In the genomic region with DNA sequence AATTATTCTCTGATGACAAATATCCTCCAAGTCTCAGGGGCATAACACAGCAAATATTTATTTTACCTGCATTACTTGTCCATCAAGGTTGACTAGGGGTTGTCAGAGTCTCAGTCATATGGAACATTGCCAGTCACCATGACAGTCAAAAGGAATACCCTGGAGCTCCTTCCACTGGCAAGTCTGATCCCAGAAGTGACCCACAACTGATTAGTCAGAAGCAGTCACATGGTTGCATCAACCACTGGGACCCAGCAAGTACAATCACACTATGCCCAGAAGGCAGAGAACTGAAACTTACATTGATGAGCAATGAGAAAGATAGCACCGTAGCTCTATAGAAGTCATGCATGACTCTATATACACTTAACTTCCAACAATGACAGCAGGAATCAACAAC, we compare ENCODE assay signal across 15 cellular contexts. TPM values are rescaled to one million over a fixed set of nuclear protein-coding genes. Genes with fewer than 3 reads are reported as not detected.
A peak's percentile ranks its signal among the peaks of the same experiment; 100 is the strongest.
DNase-seq lines count a peak whose midpoint lies in the region; ATAC-seq, FAIRE-seq and TF ChIP-seq lines count a peak whose summit lies in the region.
"Had no signal": no experiment of that assay in that cellular context is flagged by ENCODE, and none has a peak within 500 bp of the region (broad histone marks: within the 10 kb centered on the region; RNA-seq: fewer than 3 reads in every experiment).

No MANE protein-coding gene starts in this region.

- no peak overlapping the region for H3K4me3 Mint-ChIP-seq in Calu3 (ENCODE audit: low read depth, unreplicated experiment)
- H3K4me3 Mint-ChIP-seq in endothelial cell (ENCODE audit: unreplicated experiment): no peak overlapping the region
- H3K4me3 Mint-ChIP-seq: activated CD4-positive, alpha-beta memory T cell treated with anti-CD3 and anti-CD28 coated beads, Interleukin-2, amount 10 ng/mL, durations not matched to agents 7 days and 5 days; memory B cell had no signal

- no peak for TF ChIP-seq POLR2A in H1 (IDR thresholded peaks at IDR 0.05; ENCODE audit: control extremely low read depth in 1 of 2, low read depth in 2 of 2, low read length in 2 of 2)
- TF ChIP-seq POLR2A in spleen (IDR thresholded peaks at IDR 0.05): no peak

- H3K4me1 ChIP-seq in H1 (replicated peaks in 1 of 4; ENCODE audit: control insufficient read depth in 3 of 4, insufficient read depth in 4 of 4, low read length in 3 of 4): no peaks in the 10 kb centered on the region
- no peaks in the 10 kb centered on the region for H3K4me1 ChIP-seq in spleen
- H3K4me1 ChIP-seq: ascending aorta had no signal

- no peak overlapping the region for H4K91ac ChIP-seq in H1 (replicated peaks; ENCODE audit: insufficient read length, low read length)

- H3K36me3 ChIP-seq in H1 (ENCODE audit: control insufficient read depth in 2 of 4, insufficient read depth in 4 of 4, low read length in 3 of 4) (no peaks in the 10 kb centered on the region), spleen (no peaks in the 10 kb centered on the region)
- H3K36me3 ChIP-seq: ascending aorta, SJSA1 had no signal

- no peak overlapping the region for H3K56ac ChIP-seq in H1 (replicated peaks; ENCODE audit: insufficient read length, low read depth, low read length)

- H3K18ac ChIP-seq in H1 (ENCODE audit: extremely low read depth, low read length): no peak overlapping the region

- H3K23me2 ChIP-seq in H1 (ENCODE audit: low read depth, low read length): no peaks in the 10 kb centered on the region

- no peak overlapping the region for H2BK20ac ChIP-seq in H1 (ENCODE audit: low read length)

- H3K9ac ChIP-seq in H1 (replicated peaks in 1 of 4; ENCODE audit: extremely low read depth in 1 of 4, low read depth in 3 of 4, low read length in 3 of 4): no peak overlapping the region

- no peak for TF ChIP-seq EP300 in H1 (IDR thresholded peaks at IDR 0.05; ENCODE audit: borderline replicate concordance in 1 of 2, low read depth in 2 of 2, low read length in 2 of 2)

- intact Hi-C loops in Calu3 (cut with micrococcal nuclease; ENCODE audit: unreplicated experiment) (loop anchor here (5.0 kb wide), 1 partner anchor 39 kb away; no protein-coding TSS in a partner anchor), spleen (cut with DNase I; ENCODE audit: low total_unique reads) (no loop called here)

- 100% methylated on average over 1 of the region's 1 CpG; no CpG with 5 or more reads in 1 of the 2 experiments for WGBS in H1 (ENCODE audit: extremely low coverage in 1 of 2, insufficient coverage in 1 of 2, insufficient read length in 1 of 2, insufficient replicate concordance in 2 of 2, low coverage in 1 of 2, low lambda C conversion rate in 2 of 2, missing lambda C conversion rate in 1 of 2), 2 experiments
- 52 to 100% (median 76%) methylated on average over 1 of the region's 1 CpG for WGBS in spleen, 5 donors

- H4K8ac ChIP-seq in H1 (ENCODE audit: extremely low read depth, insufficient read depth, low read length): no peak overlapping the region

- H3K27me3 ChIP-seq in H1 (replicated peaks in 1 of 4; ENCODE audit: control insufficient read depth in 3 of 4, extremely low read depth in 1 of 4, insufficient read depth in 3 of 4, low read length in 3 of 4) (no peaks in the 10 kb centered on the region), spleen (replicated peaks in 1 of 7) (no peaks in the 10 kb centered on the region)
- H3K27me3 ChIP-seq: ascending aorta, SJSA1 had no signal

- H2BK5ac ChIP-seq in H1 (ENCODE audit: low read depth, low read length): no peak overlapping the region

- H2BK120ac ChIP-seq in H1 (replicated peaks; ENCODE audit: low read depth, low read length): no peak overlapping the region

- no peak overlapping the region for H3K4me3 ChIP-seq in H1 (ENCODE audit: extremely low read depth in 1 of 4, insufficient read depth in 2 of 4, low read depth in 3 of 4, low read length in 4 of 4)
- H3K4me3 ChIP-seq in spleen: no peak overlapping the region
- H3K4me3 ChIP-seq: ascending aorta, SJSA1 had no signal

- no peak overlapping the region for H2AK5ac ChIP-seq in H1 (ENCODE audit: low read depth, low read length)

- H2BK12ac ChIP-seq in H1 (ENCODE audit: low read depth, low read length): no peak overlapping the region

- H3K27ac Mint-ChIP-seq in Calu3 (ENCODE audit: unreplicated experiment): peak overlapping the region; percentile 51
- H3K27ac Mint-ChIP-seq in endothelial cell (ENCODE audit: unreplicated experiment): no peak overlapping the region
- H3K27ac Mint-ChIP-seq: activated CD4-positive, alpha-beta memory T cell treated with anti-CD3 and anti-CD28 coated beads, Interleukin-2, amount 10 ng/mL, durations not matched to agents 7 days and 5 days; memory B cell had no signal

- H3K4me1 Mint-ChIP-seq in Calu3 (ENCODE audit: low read depth, unreplicated experiment) (peaks cover 21% of the 10 kb centered on the region), endothelial cell (ENCODE audit: unreplicated experiment) (peaks cover 3% of the 10 kb centered on the region)
- H3K4me1 Mint-ChIP-seq: activated CD4-positive, alpha-beta memory T cell treated with anti-CD3 and anti-CD28 coated beads, Interleukin-2, amount 10 ng/mL, durations not matched to agents 7 days and 5 days; memory B cell had no signal

- H3K23ac ChIP-seq in H1 (ENCODE audit: insufficient read length): no peak overlapping the region

- TF ChIP-seq CTCF in Calu3 (IDR thresholded peaks at IDR 0.05; ENCODE audit: unreplicated experiment): no peak
- TF ChIP-seq CTCF in H1 (IDR thresholded peaks at IDR 0.05; ENCODE audit: control extremely low read depth in 1 of 3, insufficient read depth in 1 of 3, low read depth in 1 of 3, low read length in 3 of 3): no peak
- no peak for TF ChIP-seq CTCF in endothelial cell (IDR thresholded peaks at IDR 0.05; ENCODE audit: unreplicated experiment)
- no peak for TF ChIP-seq CTCF in spleen (IDR thresholded peaks at IDR 0.05 in 8 of 11, conservative IDR thresholded peaks at IDR 0.05 in 3 of 11)

- TF ChIP-seq RAD21 in H1 (IDR thresholded peaks at IDR 0.05 in 1 of 2, conservative IDR thresholded peaks at IDR 0.05 in 1 of 2; ENCODE audit: low read depth in 2 of 2, low read length in 2 of 2): no peak

- H3K4ac ChIP-seq in H1 (replicated peaks; ENCODE audit: insufficient read length, low read depth, low read length): no peak overlapping the region

- H2BK15ac ChIP-seq in H1 (ENCODE audit: low read length): no peak overlapping the region

- no peaks in the 10 kb centered on the region for H3K79me1 ChIP-seq in H1 (ENCODE audit: low read depth, low read length)

- no peaks in the 10 kb centered on the region for H3K27me3 Mint-ChIP-seq in Calu3 (ENCODE audit: unreplicated experiment)
- H3K27me3 Mint-ChIP-seq in endothelial cell (ENCODE audit: unreplicated experiment): peaks cover 3% of the 10 kb centered on the region
- H3K27me3 Mint-ChIP-seq: activated CD4-positive, alpha-beta memory T cell treated with anti-CD3 and anti-CD28 coated beads, Interleukin-2, amount 10 ng/mL, durations not matched to agents 7 days and 5 days had no signal

- no peak overlapping the region for H3K14ac ChIP-seq in H1 (ENCODE audit: insufficient read length)

- CTCF ChIA-PET in Calu3 (lab: Charles Lee) (interaction anchor here (0.6 to 1.3 kb wide), 3 partner anchors 17 to 47 kb away, joined by 3 to 6 read pairs (median 3); no protein-coding TSS in a partner anchor), H1 (lab: Charles Lee; ENCODE audit: partially characterized antibody) (interaction anchor here (0.6 to 1.6 kb wide), 5 partner anchors 18 to 226 kb away, joined by 3 to 4 read pairs (median 3); no protein-coding TSS in a partner anchor)

- DNase-seq in Calu3: peak; percentile 52
- DNase-seq in HT1080 (ENCODE audit: low read depth): peak; percentile 82
- DNase-seq in H1 (ENCODE audit: low read depth in 1 of 2, low spot score in 2 of 2): no peak
- no peak for DNase-seq in cerebellar cortex (ENCODE audit: low spot score)
- DNase-seq in endothelial cell (ENCODE audit: low spot score): no peak
- no peak for DNase-seq in germinal center (ENCODE audit: low spot score)
- DNase-seq in spleen: no peak
- DNase-seq: activated CD4-positive, alpha-beta memory T cell treated with anti-CD3 and anti-CD28 coated beads, Interleukin-2, amount 10 ng/mL, durations not matched to agents 7 days and 5 days; C1 segment of cervical spinal cord; NCI-H1092 treated with DMSO at 0.1 percent for 48 hours; right cardiac atrium had no signal

- H3K9me3 Mint-ChIP-seq in Calu3 (ENCODE audit: low read depth, unreplicated experiment) (peaks cover 8% of the 10 kb centered on the region), endothelial cell (ENCODE audit: unreplicated experiment) (no peaks in the 10 kb centered on the region)

- H3K9me3 ChIP-seq in H1 (ENCODE audit: insufficient read depth in 2 of 2, low read depth in 1 of 2, low read length in 1 of 2) (no peaks in the 10 kb centered on the region), spleen (peaks cover 5 to 33% (median 29%) of the 10 kb centered on the region in 8 donors)
- H3K9me3 ChIP-seq: SJSA1 had no signal

- POLR2A ChIA-PET in H1 (lab: Charles Lee; ENCODE audit: partially characterized antibody): no interaction called here

- ATAC-seq in GM21619 (IDR thresholded peaks at IDR 0.05; ENCODE audit: unreplicated experiment): peak; percentile 89
- ATAC-seq: right cardiac atrium had no signal

- H3K36me3 Mint-ChIP-seq in Calu3 (ENCODE audit: insufficient read depth, unreplicated experiment) (no peaks in the 10 kb centered on the region), endothelial cell (ENCODE audit: low read depth, unreplicated experiment) (no peaks in the 10 kb centered on the region)
- H3K36me3 Mint-ChIP-seq: memory B cell had no signal

- H4K20me1 ChIP-seq in H1 (replicated peaks in 1 of 2; ENCODE audit: control insufficient read depth in 1 of 2, insufficient read depth in 2 of 2, low read length in 2 of 2): no peaks in the 10 kb centered on the region

- H2AFZ ChIP-seq in H1 (ENCODE audit: low read length): no peak overlapping the region

- H3K4me2 ChIP-seq in H1 (ENCODE audit: insufficient read depth in 1 of 2, low read depth in 2 of 2, low read length in 2 of 2): no peak overlapping the region

- no peak overlapping the region for H3K27ac ChIP-seq in H1 (ENCODE audit: low read depth, low read length)
- no peak overlapping the region for H3K27ac ChIP-seq in spleen
- H3K27ac ChIP-seq: ascending aorta, SJSA1 had no signal

- no peaks in the 10 kb centered on the region for H3K79me2 ChIP-seq in H1 (ENCODE audit: control insufficient read depth in 1 of 2, insufficient read depth in 2 of 2, low read length in 2 of 2)

- peak; percentile 13 for FAIRE-seq in H1 (lab: Jason Lieb, UNC)

- H4K5ac ChIP-seq in H1 (ENCODE audit: insufficient read length, low read depth, low read length): no peak overlapping the region

- BruUV-seq in Calu3 (replicated peaks; lab: Mats Ljungman, UMichigan): no TSS peak

RNA-seq across cellular contexts. Expression of a gene that starts 41.9 kb away (rescaled TPM):
- total RNA-seq in Calu3 (2022) (26.2 and 33.7 TPM in 2 replicates), endothelial cell (ENCODE audit: unreplicated experiment) (1.6 TPM), spleen (10 to 100 TPM in 6 of 7 donors, 1 to 10 TPM in 1; 8.6 to 28.8 (median 17.0) TPM)
- total RNA-seq in HT1080 (2014; rRNA removed; shearing (Covaris generic)): 0.07 TPM in 1 of 2 replicates, not detected in the other
- 0.18 and 0.53 TPM in 2 replicates for polyA plus RNA-seq in HT1080 (2015; cell fraction: cytosol; rRNA removed)
- 0.45 TPM in 1 of 2 replicates, not detected in the other for polyA plus RNA-seq in HT1080 (2015; cell fraction: nucleus; rRNA removed)
- 4.9 and 5.5 TPM in 2 replicates for total RNA-seq in H1 (2021; fragmentation: NEBNext Ultra II Directional; extraction: Animal tissue kit (Norgen Biotek cat#: 25700))
- polyA plus RNA-seq in H1 (2011; rRNA removed) (4.9 and 10.4 TPM in 2 replicates), spleen (10 to 100 TPM in 1 of 3 donors, 1 to 10 TPM in 2; 4.0 to 13.8 (median 9.6) TPM)
- 3.9 TPM for polyA plus RNA-seq in H1 (2011; cell fraction: cytosol; rRNA removed)
- 5.6 TPM for polyA plus RNA-seq in H1 (2011; cell fraction: nucleus; rRNA removed)
- polyA plus RNA-seq in H1 (2012, experiment 1 of 2): 6.3 to 13.6 TPM (median 10.4 TPM) in 4 replicates
- polyA plus RNA-seq in H1 (2012, experiment 2 of 2): 6.9 TPM
- 14.2 TPM for polyA plus RNA-seq in H1 (2013, experiment 1 of 2)
- 15.8 TPM for polyA plus RNA-seq in H1 (2013, experiment 2 of 2)
- 0.78 and 1.5 TPM in 2 replicates for polyA minus RNA-seq in H1 (2011; rRNA and poly(A)+ RNA removed)
- 4.7 TPM for polyA minus RNA-seq in H1 (2011; cell fraction: cytosol; rRNA and poly(A)+ RNA removed)
- 3.3 TPM for polyA minus RNA-seq in H1 (2011; cell fraction: nucleus; rRNA and poly(A)+ RNA removed)
- total RNA-seq: activated CD4-positive, alpha-beta memory T cell treated with anti-CD3 and anti-CD28 coated beads, Interleukin-2, amount 10 ng/mL, durations not matched to agents 7 days and 5 days had no signal

Comparison
In these comparisons a context has a peak if more than half of its experiments do, and no peak if none do; other contexts are left out.
1. DNase-seq: peak in Calu3 (single experiment) and HT1080 (single experiment); none in H1 (0 of 2), cerebellar cortex (single experiment), endothelial cell (single experiment), germinal center (single experiment) and spleen (single experiment).